ENCODE assay signal across 7 cellular contexts in the genomic region with DNA sequence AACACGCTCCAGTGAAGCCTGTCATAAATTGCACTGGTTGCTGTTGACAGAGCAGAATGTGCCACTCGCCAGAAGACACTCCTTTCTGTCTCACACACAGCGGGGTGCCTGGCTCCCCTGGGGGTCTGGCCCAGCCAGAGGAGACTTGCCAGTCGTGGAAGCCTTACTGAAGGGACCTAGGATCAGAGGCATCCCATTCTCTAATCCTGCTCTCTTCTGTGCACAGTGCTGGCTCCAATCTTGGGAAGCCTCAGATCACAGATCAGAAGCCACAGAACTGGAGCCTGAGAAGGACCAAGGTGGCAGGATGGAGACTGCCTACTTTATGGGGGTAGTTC. TPM values are rescaled to one million over a fixed set of nuclear protein-coding genes. Genes with fewer than 3 reads are reported as not detected.
DNase-seq lines count a peak whose midpoint lies in the region; ATAC-seq and TF ChIP-seq lines count a peak whose summit lies in the region.

No MANE protein-coding gene starts in this region.

- no peaks in the 10 kb centered on the region for H3K9me3 ChIP-seq in right cardiac atrium (ENCODE audit: control insufficient read depth, low read length)

- peak overlapping the region; percentile 93 for H3K27ac Mint-ChIP-seq in activated T-helper 1 cell treated with anti-CD3 and anti-CD28 coated beads, Interleukin-12 subunit alpha, Interleukin-12 subunit beta, Interleukin-2, Interleukin-4 antibody, amounts not matched to agents 30 ng/mL and 10 ng/mL and 1 ng/mL, durations not matched to agents 14 hours and 24 hours and 36 hours
- peak overlapping the region; percentile 98 for H3K27ac Mint-ChIP-seq in stimulated activated naive B cell treated with anti-CD40 and anti-IgM and Interleukin-4, amounts not matched to agents 10 μg/mL and 1 μg/mL and 100 μg/mL, for 72 hours

- ATAC-seq in right cardiac atrium (peak; percentile 24 to 35), HG02610 (IDR thresholded peaks at IDR 0.05; ENCODE audit: unreplicated experiment) (no peak)
- ATAC-seq in stimulated activated naive B cell treated with anti-CD40 and anti-IgM and Interleukin-4, amounts not matched to agents 10 μg/mL and 1 μg/mL and 100 μg/mL, for 72 hours (replicated peaks), result no peak

- peaks cover 19% of the 10 kb centered on the region for H3K4me1 ChIP-seq in right cardiac atrium (ENCODE audit: control insufficient read depth, insufficient read depth, low read length)

- intact Hi-C loops in activated T-helper 1 cell treated with anti-CD3 and anti-CD28 coated beads, Interleukin-12 subunit alpha, Interleukin-12 subunit beta, Interleukin-2, Interleukin-4 antibody, amounts not matched to agents 30 ng/mL and 10 ng/mL and 1 ng/mL, durations not matched to agents 14 hours and 24 hours and 36 hours (cut with micrococcal nuclease), result no loop called here
- intact Hi-C loops in right cardiac atrium (cut with DNase I), result loop anchor here in 3 of 4 donors (5.0 kb wide), 2 partner anchors 36 to 51 kb away; no protein-coding TSS in a partner anchor

- H3K36me3 Mint-ChIP-seq in activated T-helper 1 cell treated with anti-CD3 and anti-CD28 coated beads, Interleukin-12 subunit alpha, Interleukin-12 subunit beta, Interleukin-2, Interleukin-4 antibody, amounts not matched to agents 30 ng/mL and 10 ng/mL and 1 ng/mL, durations not matched to agents 14 hours and 24 hours and 36 hours (ENCODE audit: low read depth), result peaks cover 2% of the 10 kb centered on the region
- H3K36me3 Mint-ChIP-seq in stimulated activated naive B cell treated with anti-CD40 and anti-IgM and Interleukin-4, amounts not matched to agents 10 μg/mL and 1 μg/mL and 100 μg/mL, for 72 hours, result peaks cover 10 to 13% of the 10 kb centered on the region in 2 donors

- H3K27me3 Mint-ChIP-seq in activated T-helper 1 cell treated with anti-CD3 and anti-CD28 coated beads, Interleukin-12 subunit alpha, Interleukin-12 subunit beta, Interleukin-2, Interleukin-4 antibody, amounts not matched to agents 30 ng/mL and 10 ng/mL and 1 ng/mL, durations not matched to agents 14 hours and 24 hours and 36 hours (ENCODE audit: insufficient read depth), result no peaks in the 10 kb centered on the region
- no peaks in the 10 kb centered on the region for H3K27me3 Mint-ChIP-seq in stimulated activated naive B cell treated with anti-CD40 and anti-IgM and Interleukin-4, amounts not matched to agents 10 μg/mL and 1 μg/mL and 100 μg/mL, for 72 hours

- no peaks in the 10 kb centered on the region for H3K9me3 Mint-ChIP-seq in activated T-helper 1 cell treated with anti-CD3 and anti-CD28 coated beads, Interleukin-12 subunit alpha, Interleukin-12 subunit beta, Interleukin-2, Interleukin-4 antibody, amounts not matched to agents 30 ng/mL and 10 ng/mL and 1 ng/mL, durations not matched to agents 14 hours and 24 hours and 36 hours
- H3K9me3 Mint-ChIP-seq in stimulated activated naive B cell treated with anti-CD40 and anti-IgM and Interleukin-4, amounts not matched to agents 10 μg/mL and 1 μg/mL and 100 μg/mL, for 72 hours, result no peaks in the 10 kb centered on the region

- no peak for DNase-seq in HFF-Myc (ENCODE audit: extremely low read depth, low read depth)
- no peak for DNase-seq in activated T-helper 1 cell treated with anti-CD3 and anti-CD28 coated beads, Interleukin-12 subunit alpha, Interleukin-12 subunit beta, Interleukin-2, Interleukin-4 antibody, amounts not matched to agents 30 ng/mL and 10 ng/mL and 1 ng/mL, durations not matched to agents 14 hours and 24 hours and 36 hours (ENCODE audit: low spot score)
- peak in 1 of 3 donors; percentile 61 for DNase-seq in right cardiac atrium
- no peak for DNase-seq in stimulated activated naive B cell treated with anti-CD40 and anti-IgM and Interleukin-4, amounts not matched to agents 10 μg/mL and 1 μg/mL and 100 μg/mL, for 72 hours
- no peak for DNase-seq in activated CD8-positive, alpha-beta memory T cell treated with anti-CD3 and anti-CD28 coated beads, Interleukin-2, amount 50 U/mL, for 48 hours
- DNase-seq in GM19240 (ENCODE audit: insufficient read length, low spot score), result no peak

- peak overlapping the region; percentile 88 for H3K27ac ChIP-seq in right cardiac atrium (ENCODE audit: low read length)

- WGBS in right cardiac atrium, result 26% methylated on average over 4 of the region's 4 CpGs

- no peak for TF ChIP-seq CTCF in HFF-Myc (IDR thresholded peaks at IDR 0.05; ENCODE audit: low read depth, low read length, missing control alignments)

- H3K4me3 ChIP-seq in HFF-Myc (replicated peaks; ENCODE audit: low read depth, low read length) (peak overlapping the region; percentile 58), right cardiac atrium (ENCODE audit: low read length) (peak overlapping the region; percentile 32)

- no peaks in the 10 kb centered on the region for H3K27me3 ChIP-seq in right cardiac atrium (ENCODE audit: control insufficient read depth, insufficient read depth)

- H3K4me3 Mint-ChIP-seq in activated T-helper 1 cell treated with anti-CD3 and anti-CD28 coated beads, Interleukin-12 subunit alpha, Interleukin-12 subunit beta, Interleukin-2, Interleukin-4 antibody, amounts not matched to agents 30 ng/mL and 10 ng/mL and 1 ng/mL, durations not matched to agents 14 hours and 24 hours and 36 hours, result peak overlapping the region; percentile 93
- peak overlapping the region; percentile 86 to 91 for H3K4me3 Mint-ChIP-seq in stimulated activated naive B cell treated with anti-CD40 and anti-IgM and Interleukin-4, amounts not matched to agents 10 μg/mL and 1 μg/mL and 100 μg/mL, for 72 hours

- H3K4me1 Mint-ChIP-seq in activated T-helper 1 cell treated with anti-CD3 and anti-CD28 coated beads, Interleukin-12 subunit alpha, Interleukin-12 subunit beta, Interleukin-2, Interleukin-4 antibody, amounts not matched to agents 30 ng/mL and 10 ng/mL and 1 ng/mL, durations not matched to agents 14 hours and 24 hours and 36 hours (ENCODE audit: low read depth), result peaks cover 61% of the 10 kb centered on the region
- H3K4me1 Mint-ChIP-seq in stimulated activated naive B cell treated with anti-CD40 and anti-IgM and Interleukin-4, amounts not matched to agents 10 μg/mL and 1 μg/mL and 100 μg/mL, for 72 hours, result peaks cover 43 to 63% of the 10 kb centered on the region in 2 donors

RNA-seq across cellular contexts. Expression of a gene that starts 1.4 kb away (rescaled TPM):
- total RNA-seq in activated T-helper 1 cell treated with anti-CD3 and anti-CD28 coated beads, Interleukin-12 subunit alpha, Interleukin-12 subunit beta, Interleukin-2, Interleukin-4 antibody, amounts not matched to agents 30 ng/mL and 10 ng/mL and 1 ng/mL, durations not matched to agents 14 hours and 24 hours and 36 hours, result 27.9 and 28.8 TPM in 2 replicates
- total RNA-seq in right cardiac atrium, result 10 to 100 TPM; 22.8 to 39.3 (median 35.4) TPM
- polyA plus RNA-seq in right cardiac atrium, result 21.5 TPM

Comparison
In these comparisons a context has a peak if more than half of its experiments do, and no peak if none do; other contexts are left out.
1. ATAC-seq: peak in right cardiac atrium (2 of 2); none in stimulated activated naive B cell treated with anti-CD40 and anti-IgM and Interleukin-4, amounts not matched to agents 10 μg/mL and 1 μg/mL and 100 μg/mL, for 72 hours (0 of 2) and HG02610 (single experiment).